ENCODE assay signal across 15 cellular contexts in the genomic region with DNA sequence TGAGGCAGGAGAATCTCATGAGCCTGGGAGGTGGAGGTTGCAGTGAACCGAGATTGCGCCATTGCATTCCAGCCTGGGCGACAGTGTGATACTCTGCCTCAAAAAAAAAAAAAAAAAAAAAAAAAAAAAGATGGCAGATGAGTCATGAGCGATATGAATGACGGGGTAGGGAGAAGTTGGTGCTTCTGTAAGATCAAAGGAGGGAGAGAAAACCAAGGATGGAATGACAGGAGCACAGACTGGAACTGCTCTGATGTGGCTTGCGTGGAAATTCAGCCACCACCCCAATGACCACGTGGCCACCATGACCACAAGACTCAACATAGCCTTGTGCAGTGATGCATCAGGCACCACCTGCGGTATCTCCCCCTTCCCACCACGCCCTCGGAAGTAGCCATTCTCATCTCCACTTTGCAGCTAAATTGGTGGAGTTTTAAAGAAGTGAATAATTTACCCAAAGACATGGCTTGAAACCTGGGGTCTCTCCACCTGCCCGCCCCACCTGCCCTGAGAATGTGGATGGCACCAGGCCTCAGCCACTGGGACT.
A peak's percentile ranks its signal among the peaks of the same experiment; 100 is the strongest.
DNase-seq lines count a peak whose midpoint lies in the region; ATAC-seq, FAIRE-seq and TF ChIP-seq lines count a peak whose summit lies in the region.
"Had no signal": no experiment of that assay in that cellular context is flagged by ENCODE, and none has a peak within 500 bp of the region (broad histone marks: within the 10 kb centered on the region; RNA-seq: fewer than 3 reads in every experiment).

No MANE protein-coding gene starts in this region.

- no peak for TF ChIP-seq EP300 in suprapubic skin (IDR thresholded peaks at IDR 0.05)

- peak; percentile 62 for DNase-seq in DMS53 (lab: John Stamatoyannopoulos, UW)
- no peak for DNase-seq in DMS53 treated with DMSO at 0.1 percent for 48 hours (lab: John Stamatoyannopoulos, UW; ENCODE audit: unreplicated experiment)
- peak; percentile 95 for DNase-seq in RCC 7860 (ENCODE audit: low spot score)
- DNase-seq in epithelial cell of esophagus (ENCODE audit: low read depth) = peak; percentile 59
- DNase-seq in suprapubic skin (ENCODE audit: low spot score in 2 of 2) = peak; percentile 21 to 57
- no peak for DNase-seq in NCI-H2227 (lab: John Stamatoyannopoulos, UW; ENCODE audit: unreplicated experiment)
- no peak for DNase-seq in NCI-H82 treated with DMSO at 0.1 percent for 48 hours (lab: John Stamatoyannopoulos, UW; ENCODE audit: unreplicated experiment)
- no peak for DNase-seq in body of pancreas
- DNase-seq: H9, NCI-H1417, NCI-H524, spleen, stomach had no signal

- H3K4me3 ChIP-seq in epithelial cell of esophagus (ENCODE audit: low read length) (no peak overlapping the region), suprapubic skin (no peak overlapping the region), body of pancreas (no peak overlapping the region)
- H3K4me3 ChIP-seq: heart right ventricle, spleen, stomach had no signal

- H3K27me3 ChIP-seq in suprapubic skin = no peaks in the 10 kb centered on the region
- no peaks in the 10 kb centered on the region for H3K27me3 ChIP-seq in body of pancreas
- H3K27me3 ChIP-seq: heart right ventricle, stomach had no signal

- TF ChIP-seq CTCF in epithelial cell of esophagus (IDR thresholded peaks at IDR 0.05; ENCODE audit: insufficient read depth, low read depth, low read length, missing control alignments) (no peak), suprapubic skin (IDR thresholded peaks at IDR 0.05) (no peak), body of pancreas (IDR thresholded peaks at IDR 0.05) (no peak)

- no peak for TF ChIP-seq POLR2A in suprapubic skin (IDR thresholded peaks at IDR 0.05)
- no peak for TF ChIP-seq POLR2A in body of pancreas (IDR thresholded peaks at IDR 0.05)

- no peak for ATAC-seq in body of pancreas
- ATAC-seq: heart right ventricle had no signal

- H3K4me1 ChIP-seq in suprapubic skin = peaks cover 24% of the 10 kb centered on the region
- H3K4me1 ChIP-seq in body of pancreas = no peaks in the 10 kb centered on the region
- H3K4me1 ChIP-seq: spleen had no signal

- 77% methylated on average over 11 of the region's 11 CpGs for WGBS in suprapubic skin
- WGBS in body of pancreas, 2 donors = 89 to 96% methylated on average over 11 of the region's 11 CpGs

- H3K27ac ChIP-seq in suprapubic skin (no peak overlapping the region), body of pancreas (no peak overlapping the region)
- H3K27ac ChIP-seq: 22Rv1, heart right ventricle, spleen, stomach had no signal

- intact Hi-C loops in body of pancreas (cut with DNase I) = no loop called here

- H3K36me3 ChIP-seq in suprapubic skin (no peaks in the 10 kb centered on the region), body of pancreas (replicated peaks in 1 of 2; ENCODE audit: insufficient read depth in 1 of 2, low read depth in 2 of 2) (no peaks in the 10 kb centered on the region)
- H3K36me3 ChIP-seq: heart right ventricle, spleen, stomach had no signal

- FAIRE-seq in RCC 7860 (lab: Jason Lieb, UNC) = peak; percentile 91

- peaks cover 3% of the 10 kb centered on the region for H3K9me3 ChIP-seq in suprapubic skin
- H3K9me3 ChIP-seq in body of pancreas = no peaks in the 10 kb centered on the region

Comparison
In these comparisons a context has a peak if more than half of its experiments do, and no peak if none do; other contexts are left out.
1. DNase-seq: peak in DMS53 (single experiment), RCC 7860 (single experiment), epithelial cell of esophagus (single experiment) and suprapubic skin (2 of 2); none in DMS53 treated with DMSO at 0.1 percent for 48 hours (single experiment), NCI-H2227 (single experiment), NCI-H82 treated with DMSO at 0.1 percent for 48 hours (single experiment) and body of pancreas (0 of 4).